1 cellular context compared by ENCODE assay signal in the genomic region with DNA sequence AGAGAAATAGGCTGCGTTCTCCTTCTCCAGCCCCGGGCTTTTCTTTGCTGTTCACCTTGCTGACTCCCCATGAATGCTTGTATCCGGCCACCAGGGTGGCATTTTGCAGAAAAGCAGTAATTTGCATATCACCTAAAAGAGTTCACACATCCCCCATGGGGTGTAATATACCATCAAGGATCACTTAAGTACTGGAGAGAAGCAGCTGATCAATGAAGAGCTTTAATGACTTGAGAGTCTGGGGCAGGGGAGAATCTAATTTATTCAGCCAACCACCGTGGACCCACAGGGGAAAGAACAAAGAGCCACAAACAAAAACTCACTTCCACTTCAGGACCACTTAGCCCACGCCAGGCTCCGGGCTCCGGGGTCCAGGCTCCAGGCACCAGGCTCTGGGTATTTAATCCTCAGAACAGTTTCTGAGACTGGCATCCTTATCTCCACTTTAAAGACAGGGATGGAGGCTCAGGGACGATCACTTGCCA.
TF ChIP-seq lines count a peak whose summit lies in the region.

No MANE protein-coding gene starts in this region.

TF ChIP-seq in GM12878, 131 proteins besides CTCF, POLR2A, EP300 and RAD21 (continued from another document):
- TF ChIP-seq, protein P1, sequence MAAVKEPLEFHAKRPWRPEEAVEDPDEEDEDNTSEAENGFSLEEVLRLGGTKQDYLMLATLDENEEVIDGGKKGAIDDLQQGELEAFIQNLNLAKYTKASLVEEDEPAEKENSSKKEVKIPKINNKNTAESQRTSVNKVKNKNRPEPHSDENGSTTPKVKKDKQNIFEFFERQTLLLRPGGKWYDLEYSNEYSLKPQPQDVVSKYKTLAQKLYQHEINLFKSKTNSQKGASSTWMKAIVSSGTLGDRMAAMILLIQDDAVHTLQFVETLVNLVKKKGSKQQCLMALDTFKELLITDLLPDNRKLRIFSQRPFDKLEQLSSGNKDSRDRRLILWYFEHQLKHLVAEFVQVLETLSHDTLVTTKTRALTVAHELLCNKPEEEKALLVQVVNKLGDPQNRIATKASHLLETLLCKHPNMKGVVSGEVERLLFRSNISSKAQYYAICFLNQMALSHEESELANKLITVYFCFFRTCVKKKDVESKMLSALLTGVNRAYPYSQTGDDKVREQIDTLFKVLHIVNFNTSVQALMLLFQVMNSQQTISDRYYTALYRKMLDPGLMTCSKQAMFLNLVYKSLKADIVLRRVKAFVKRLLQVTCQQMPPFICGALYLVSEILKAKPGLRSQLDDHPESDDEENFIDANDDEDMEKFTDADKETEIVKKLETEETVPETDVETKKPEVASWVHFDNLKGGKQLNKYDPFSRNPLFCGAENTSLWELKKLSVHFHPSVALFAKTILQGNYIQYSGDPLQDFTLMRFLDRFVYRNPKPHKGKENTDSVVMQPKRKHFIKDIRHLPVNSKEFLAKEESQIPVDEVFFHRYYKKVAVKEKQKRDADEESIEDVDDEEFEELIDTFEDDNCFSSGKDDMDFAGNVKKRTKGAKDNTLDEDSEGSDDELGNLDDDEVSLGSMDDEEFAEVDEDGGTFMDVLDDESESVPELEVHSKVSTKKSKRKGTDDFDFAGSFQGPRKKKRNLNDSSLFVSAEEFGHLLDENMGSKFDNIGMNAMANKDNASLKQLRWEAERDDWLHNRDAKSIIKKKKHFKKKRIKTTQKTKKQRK (IDR thresholded peaks at IDR 0.05; ENCODE audit: low read depth, low read length): no peak
- TF ChIP-seq, protein P2, sequence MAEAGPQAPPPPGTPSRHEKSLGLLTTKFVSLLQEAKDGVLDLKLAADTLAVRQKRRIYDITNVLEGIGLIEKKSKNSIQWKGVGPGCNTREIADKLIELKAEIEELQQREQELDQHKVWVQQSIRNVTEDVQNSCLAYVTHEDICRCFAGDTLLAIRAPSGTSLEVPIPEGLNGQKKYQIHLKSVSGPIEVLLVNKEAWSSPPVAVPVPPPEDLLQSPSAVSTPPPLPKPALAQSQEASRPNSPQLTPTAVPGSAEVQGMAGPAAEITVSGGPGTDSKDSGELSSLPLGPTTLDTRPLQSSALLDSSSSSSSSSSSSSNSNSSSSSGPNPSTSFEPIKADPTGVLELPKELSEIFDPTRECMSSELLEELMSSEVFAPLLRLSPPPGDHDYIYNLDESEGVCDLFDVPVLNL (IDR thresholded peaks at IDR 0.05; ENCODE audit: low read depth, low read length): no peak
- no peak for TF ChIP-seq ZNF384 (IDR thresholded peaks at IDR 0.05; ENCODE audit: borderline replicate concordance, low read depth, low read length)
